Comparison of ENCODE assay signal across 8 cellular contexts in genomic region chr3:102229062-102229655, GRCh38.
A peak's percentile ranks its signal among the peaks of the same experiment; 100 is the strongest.
DNase-seq lines count a peak whose midpoint lies in the region; ATAC-seq and TF ChIP-seq lines count a peak whose summit lies in the region.

No MANE protein-coding gene starts in this region.

- peak; percentile 94 for TF ChIP-seq CTCF in BJ (IDR thresholded peaks at IDR 0.05; ENCODE audit: insufficient read depth, low read depth, low read length)

- no peak overlapping the region for H2BK15ac ChIP-seq in mesendoderm (replicated peaks; ENCODE audit: low read depth)

- no CpG with 5 or more reads among the region's 7 CpGs for WGBS in mesendoderm (ENCODE audit: extremely low coverage, insufficient coverage, low lambda C conversion rate)

- H3K9me3 ChIP-seq in effector memory CD4-positive, alpha-beta T cell (ENCODE audit: control insufficient read depth, low read length) = no peaks in the 10 kb centered on the region

- no peak overlapping the region for H3K56ac ChIP-seq in mesendoderm (ENCODE audit: low read length)

- no peak overlapping the region for H2BK120ac ChIP-seq in mesendoderm (ENCODE audit: low read depth, low read length)

- H3K27ac Mint-ChIP-seq in activated CD4-positive, alpha-beta memory T cell treated with anti-CD3 and anti-CD28 coated beads for 36 hours = no peak overlapping the region

- no peaks in the 10 kb centered on the region for H3K9me3 Mint-ChIP-seq in activated CD4-positive, alpha-beta memory T cell treated with anti-CD3 and anti-CD28 coated beads for 36 hours

- no peak overlapping the region for H3K23ac ChIP-seq in mesendoderm (ENCODE audit: low read length)

- POLR2A ChIA-PET in BJ (lab: Charles Lee) = no interaction called here
- POLR2A ChIA-PET in activated CD4-positive, alpha-beta memory T cell treated with anti-CD3 and anti-CD28 coated beads for 36 hours (lab: Charles Lee) = no interaction called here

- no peak overlapping the region for H3K27ac ChIP-seq in effector memory CD4-positive, alpha-beta T cell (ENCODE audit: insufficient read depth, low read length, poor library complexity, severe bottlenecking)
- no peak overlapping the region for H3K27ac ChIP-seq in mesendoderm (ENCODE audit: low read depth, low read length)

- H2AK5ac ChIP-seq in mesendoderm (ENCODE audit: low read length) = no peak overlapping the region

- CTCF ChIA-PET in BJ (lab: Yijun Ruan, JAX) = interaction anchor here (0.5 to 4.9 kb wide), 39 partner anchors 10 to 512 kb away, joined by 3 to 116 read pairs (median 4); partner anchors contain the start of gene NFKBIZ
- CTCF ChIA-PET in activated CD4-positive, alpha-beta memory T cell treated with anti-CD3 and anti-CD28 coated beads for 36 hours (lab: Charles Lee) = interaction anchor here (0.5 to 7.8 kb wide), 71 partner anchors 10 to 913 kb away, joined by 3 to 391 read pairs (median 4); partner anchors contain the start of gene CEP97

- H3K79me2 ChIP-seq in mesendoderm (ENCODE audit: control insufficient read depth, insufficient read depth, low read length) = no peaks in the 10 kb centered on the region

- H4K8ac ChIP-seq in mesendoderm (ENCODE audit: low read depth, low read length) = no peak overlapping the region

- H3K36me3 ChIP-seq in BJ (ENCODE audit: control insufficient read depth, insufficient read depth, low read length) (no peaks in the 10 kb centered on the region), mesendoderm (ENCODE audit: control insufficient read depth, insufficient read depth, low read length) (no peaks in the 10 kb centered on the region)
- H3K36me3 ChIP-seq in effector memory CD4-positive, alpha-beta T cell (ENCODE audit: control insufficient read depth, insufficient read depth, low read length) = no peaks in the 10 kb centered on the region

- H3K4me2 ChIP-seq in mesendoderm (ENCODE audit: low read length) = no peak overlapping the region

- H3K4ac ChIP-seq in mesendoderm (ENCODE audit: low read depth, low read length) = no peak overlapping the region

- DNase-seq in BJ (ENCODE audit: low read depth) = peak; percentile 19
- DNase-seq in NCI-H82 treated with DMSO at 0.1 percent for 48 hours (lab: John Stamatoyannopoulos, UW; ENCODE audit: unreplicated experiment) = peak; percentile 90
- peak; percentile 86 for DNase-seq in activated CD4-positive, alpha-beta memory T cell treated with anti-CD3 and anti-CD28 coated beads for 36 hours
- DNase-seq in effector memory CD4-positive, alpha-beta T cell = peak; percentile 39 to 55 (median 52)
- peak; percentile 85 for DNase-seq in mesendoderm
- peak; percentile 27 to 57 for DNase-seq in stimulated activated CD8-positive, alpha-beta memory T cell treated with anti-CD3 and anti-CD28 coated beads, Interleukin-2, amount 100 ng/mL, for 48 hours (ENCODE audit: low read depth in 2 of 2)

- H3K18ac ChIP-seq in mesendoderm (ENCODE audit: low read length) = no peak overlapping the region

- H3K4me3 Mint-ChIP-seq in activated CD4-positive, alpha-beta memory T cell treated with anti-CD3 and anti-CD28 coated beads for 36 hours = no peak overlapping the region

- H3K4me3 ChIP-seq in BJ (ENCODE audit: low read depth, low read length) (no peak overlapping the region), mesendoderm (ENCODE audit: low read length) (no peak overlapping the region)
- H3K4me3 ChIP-seq in effector memory CD4-positive, alpha-beta T cell (ENCODE audit: insufficient read depth, low read depth, low read length, poor library complexity, severe bottlenecking) = no peak overlapping the region

- no peaks in the 10 kb centered on the region for H3K4me1 ChIP-seq in effector memory CD4-positive, alpha-beta T cell (ENCODE audit: control insufficient read depth, insufficient read depth, low read length, poor library complexity, severe bottlenecking)
- no peaks in the 10 kb centered on the region for H3K4me1 ChIP-seq in mesendoderm (ENCODE audit: control insufficient read depth, low read depth, low read length)

- intact Hi-C loops in activated CD4-positive, alpha-beta memory T cell treated with anti-CD3 and anti-CD28 coated beads for 36 hours (cut with micrococcal nuclease) = loop anchor here (1.0 to 10.0 kb wide), 5 partner anchors 137 to 402 kb away; no protein-coding TSS in a partner anchor

- peaks cover 5% of the 10 kb centered on the region for H3K27me3 Mint-ChIP-seq in activated CD4-positive, alpha-beta memory T cell treated with anti-CD3 and anti-CD28 coated beads for 36 hours

- H3K4me1 Mint-ChIP-seq in activated CD4-positive, alpha-beta memory T cell treated with anti-CD3 and anti-CD28 coated beads for 36 hours (ENCODE audit: low read depth) = peaks cover 15% of the 10 kb centered on the region

- no peaks in the 10 kb centered on the region for H3K79me1 ChIP-seq in mesendoderm (ENCODE audit: low read length)

- no peak overlapping the region for H3K9ac ChIP-seq in mesendoderm (ENCODE audit: low read length)

- H4K5ac ChIP-seq in mesendoderm (ENCODE audit: low read length) = no peak overlapping the region

- ATAC-seq in GM19043 (IDR thresholded peaks at IDR 0.05; ENCODE audit: low read depth, unreplicated experiment) (peak; percentile 36), HG03565 (IDR thresholded peaks at IDR 0.05; ENCODE audit: unreplicated experiment) (peak; percentile 39)

- H3K27me3 ChIP-seq in BJ (ENCODE audit: control insufficient read depth, insufficient read depth, low read length) (no peaks in the 10 kb centered on the region), mesendoderm (ENCODE audit: insufficient read depth, low read length, poor library complexity) (no peaks in the 10 kb centered on the region)
- no peaks in the 10 kb centered on the region for H3K27me3 ChIP-seq in effector memory CD4-positive, alpha-beta T cell (replicated peaks; ENCODE audit: control insufficient read depth, insufficient read depth, low read length, poor library complexity, severe bottlenecking)

- no peaks in the 10 kb centered on the region for H3K36me3 Mint-ChIP-seq in activated CD4-positive, alpha-beta memory T cell treated with anti-CD3 and anti-CD28 coated beads for 36 hours

- H2BK5ac ChIP-seq in mesendoderm (ENCODE audit: low read length) = no peak overlapping the region

Comparison
In these comparisons a context has a peak if more than half of its experiments do, and no peak if none do; other contexts are left out.
1. DNase-seq: peak in every context shown above with its lines; median percentile 90 in NCI-H82 treated with DMSO at 0.1 percent for 48 hours; 86 in activated CD4-positive, alpha-beta memory T cell treated with anti-CD3 and anti-CD28 coated beads for 36 hours; 85 in mesendoderm; 52 in effector memory CD4-positive, alpha-beta T cell; 42 in stimulated activated CD8-positive, alpha-beta memory T cell treated with anti-CD3 and anti-CD28 coated beads, Interleukin-2, amount 100 ng/mL, for 48 hours; 19 in BJ.